17 cellular contexts compared by ENCODE assay signal in the genomic region with DNA sequence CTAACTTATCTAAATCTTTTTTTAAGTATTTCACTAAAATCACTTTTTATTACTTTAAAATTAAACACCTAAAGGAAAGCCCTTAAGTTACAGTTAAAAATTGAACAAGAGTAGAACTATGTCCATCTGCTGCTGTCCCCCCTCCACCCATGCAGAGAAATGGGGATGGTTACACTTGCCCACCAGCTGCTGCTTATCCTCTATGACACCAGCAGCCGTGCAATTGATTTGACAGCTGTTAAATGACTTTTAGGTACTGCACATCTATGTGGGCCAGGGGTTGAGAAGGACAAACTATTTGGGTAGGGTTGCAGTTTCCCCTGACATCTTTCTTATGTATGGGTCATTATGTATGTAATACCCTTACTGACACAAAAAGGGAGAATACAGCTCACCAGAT.
A peak's percentile ranks its signal among the peaks of the same experiment; 100 is the strongest.
DNase-seq lines count a peak whose midpoint lies in the region; ATAC-seq, FAIRE-seq and TF ChIP-seq lines count a peak whose summit lies in the region.
"Had no signal": no experiment of that assay in that cellular context is flagged by ENCODE, and none has a peak within 500 bp of the region (broad histone marks: within the 10 kb centered on the region; RNA-seq: fewer than 3 reads in every experiment).

No MANE protein-coding gene starts in this region.

- H3K4me3 ChIP-seq in cardiac muscle cell (no peak overlapping the region), right cardiac atrium (ENCODE audit: low read length) (no peak overlapping the region), subcutaneous abdominal adipose tissue (ENCODE audit: low read depth in 1 of 5, low read length in 5 of 5) (no peak overlapping the region), esophagus squamous epithelium (no peak overlapping the region)
- H3K4me3 ChIP-seq: BLaER1 treated with 17β-estradiol and CSF1 and Interleukin-3, amounts not matched to agents 10 nM and 100 nM; PC-9 had no signal

- H3K9ac ChIP-seq in subcutaneous abdominal adipose tissue (ENCODE audit: low read length in 5 of 5): no peak overlapping the region
- H3K9ac ChIP-seq: BLaER1 treated with 17β-estradiol and CSF1 and Interleukin-3, amounts not matched to agents 10 nM and 100 nM had no signal

- no peaks in the 10 kb centered on the region for H3K36me3 ChIP-seq in cardiac muscle cell
- no peaks in the 10 kb centered on the region for H3K36me3 ChIP-seq in subcutaneous abdominal adipose tissue (ENCODE audit: control insufficient read depth in 5 of 5, insufficient read depth in 5 of 5, low read length in 5 of 5)
- no peaks in the 10 kb centered on the region for H3K36me3 ChIP-seq in esophagus squamous epithelium

- H3K27me3 ChIP-seq in cardiac muscle cell (no peaks in the 10 kb centered on the region), right cardiac atrium (ENCODE audit: control insufficient read depth, insufficient read depth) (no peaks in the 10 kb centered on the region), subcutaneous abdominal adipose tissue (ENCODE audit: control insufficient read depth in 5 of 5, insufficient read depth in 4 of 5, low read length in 5 of 5) (no peaks in the 10 kb centered on the region), esophagus squamous epithelium (no peaks in the 10 kb centered on the region)
- H3K27me3 ChIP-seq: BLaER1 treated with 17β-estradiol and CSF1 and Interleukin-3, amounts not matched to agents 10 nM and 100 nM had no signal

- WGBS in right cardiac atrium: 46% methylated on average over 1 of the region's 1 CpG
- 62 to 63% methylated on average over 1 of the region's 1 CpG for WGBS in esophagus squamous epithelium, 2 donors

- no peak for TF ChIP-seq CTCF in cardiac muscle cell (IDR thresholded peaks at IDR 0.05; ENCODE audit: low read depth, low read length)
- TF ChIP-seq CTCF in esophagus squamous epithelium (IDR thresholded peaks at IDR 0.05): no peak

- peaks cover 52% of the 10 kb centered on the region for H3K4me1 ChIP-seq in cardiac muscle cell (ENCODE audit: low read depth)
- peaks cover 11% of the 10 kb centered on the region for H3K4me1 ChIP-seq in right cardiac atrium (ENCODE audit: control insufficient read depth, insufficient read depth, low read length)
- peaks cover 0 to 22% (median 9%) of the 10 kb centered on the region in 5 donors for H3K4me1 ChIP-seq in subcutaneous abdominal adipose tissue (ENCODE audit: control insufficient read depth in 5 of 5, insufficient read depth in 5 of 5, low read length in 5 of 5)
- H3K4me1 ChIP-seq in esophagus squamous epithelium: peaks cover 0 to 4% (median 0%) of the 10 kb centered on the region in 3 donors

- FAIRE-seq in H54 (lab: Jason Lieb, UNC): no peak
- FAIRE-seq: A204.1, GM12891 had no signal

- intact Hi-C loops in cardiac septum (cut with DNase I) (no loop called here), right cardiac atrium (cut with DNase I) (no loop called here), esophagus squamous epithelium (cut with DNase I) (no loop called here)

- TF ChIP-seq POLR2A in esophagus squamous epithelium (IDR thresholded peaks at IDR 0.05) (no peak), H54 (IDR thresholded peaks at IDR 0.05; ENCODE audit: low read depth, low read length) (no peak)

- H3K27ac ChIP-seq in cardiac muscle cell (peak overlapping the region; percentile 98), right cardiac atrium (ENCODE audit: low read length) (peak overlapping the region; percentile 72), subcutaneous abdominal adipose tissue (ENCODE audit: low read depth, low read length) (peak overlapping the region; percentile 27), esophagus squamous epithelium (no peak overlapping the region)
- H3K27ac ChIP-seq: PC-9 had no signal

- H3K9me3 ChIP-seq in cardiac muscle cell (ENCODE audit: low read depth): no peaks in the 10 kb centered on the region
- no peaks in the 10 kb centered on the region for H3K9me3 ChIP-seq in right cardiac atrium (ENCODE audit: control insufficient read depth, low read length)
- no peaks in the 10 kb centered on the region for H3K9me3 ChIP-seq in subcutaneous abdominal adipose tissue (ENCODE audit: control insufficient read depth in 5 of 5, low read length in 5 of 5)
- peaks cover 0 to under 1% (median 0%) of the 10 kb centered on the region in 3 donors for H3K9me3 ChIP-seq in esophagus squamous epithelium

- DNase-seq in cardiac muscle cell (ENCODE audit: low read depth in 1 of 2, low spot score in 1 of 2) (no peak), cardiac septum (ENCODE audit: low spot score) (no peak), NCI-H1694 (lab: John Stamatoyannopoulos, UW) (peak; percentile 29), right cardiac atrium (no peak), esophagus squamous epithelium (lab: John Stamatoyannopoulos, UW) (no peak), H54 (ENCODE audit: insufficient read length, low spot score) (no peak)
- DNase-seq: GF-D8, HFFc6, KBM-7, NCI-H1436, NCI-H2081 treated with DMSO at 0.1 percent for 48 hours, NCI-H345, PC-9 had no signal

- no peak for ATAC-seq in right cardiac atrium

Comparison
In these comparisons a context has a peak if more than half of its experiments do, and no peak if none do; other contexts are left out.
1. H3K27ac ChIP-seq: peak in cardiac muscle cell (single experiment), right cardiac atrium (single experiment) and subcutaneous abdominal adipose tissue (single experiment); none in esophagus squamous epithelium (0 of 4).